In genomic region chr3:142445816-142446254, GRCh38 we compare ENCODE assay signal across 8 cellular contexts. TPM values are rescaled to one million over a fixed set of nuclear protein-coding genes. Genes with fewer than 3 reads are reported as not detected.
DNase-seq lines count a peak whose midpoint lies in the region; ATAC-seq and TF ChIP-seq lines count a peak whose summit lies in the region.

No MANE protein-coding gene starts in this region.

- no peak for TF ChIP-seq CTCF in tibial artery (IDR thresholded peaks at IDR 0.05)

- ATAC-seq in GM19438 (IDR thresholded peaks at IDR 0.05; ENCODE audit: low read depth, unreplicated experiment) (peak; percentile 57), HG03457 (IDR thresholded peaks at IDR 0.05; ENCODE audit: unreplicated experiment) (peak; percentile 48)

- H3K27ac ChIP-seq in BLaER1 (no peak overlapping the region), tibial artery (no peak overlapping the region)

- peaks cover 30% of the 10 kb centered on the region for H3K4me1 Mint-ChIP-seq in activated CD4-positive, alpha-beta T cell treated with anti-CD3 and anti-CD28 coated beads, Interleukin-2, amount 10 ng/mL, durations not matched to agents 24 days and 14 days

- H3K9me3 ChIP-seq in BLaER1 (peaks cover 31% of the 10 kb centered on the region), tibial artery (no peaks in the 10 kb centered on the region)

- H3K27me3 ChIP-seq in BLaER1 (no peaks in the 10 kb centered on the region), tibial artery (no peaks in the 10 kb centered on the region)

- peak; percentile 82 for DNase-seq in activated CD4-positive, alpha-beta T cell treated with anti-CD3 and anti-CD28 coated beads, Interleukin-2, amount 10 ng/mL, durations not matched to agents 24 days and 14 days
- DNase-seq in iris pigment epithelial cell (ENCODE audit: low read depth) (peak; percentile 68), tibial artery (no peak), NCI-H748 treated with DMSO at 0.1 percent for 48 hours (lab: John Stamatoyannopoulos, UW) (no peak), GF-D8 (lab: John Stamatoyannopoulos, UW) (no peak)

- peaks cover 30% of the 10 kb centered on the region for H3K36me3 Mint-ChIP-seq in activated CD4-positive, alpha-beta T cell treated with anti-CD3 and anti-CD28 coated beads, Interleukin-2, amount 10 ng/mL, durations not matched to agents 24 days and 14 days (ENCODE audit: low read depth)

- H3K9me3 Mint-ChIP-seq in activated CD4-positive, alpha-beta T cell treated with anti-CD3 and anti-CD28 coated beads, Interleukin-2, amount 10 ng/mL, durations not matched to agents 24 days and 14 days = no peaks in the 10 kb centered on the region

- intact Hi-C loops in activated CD4-positive, alpha-beta T cell treated with anti-CD3 and anti-CD28 coated beads, Interleukin-2, amount 10 ng/mL, durations not matched to agents 24 days and 14 days (cut with micrococcal nuclease) = loop anchor here (1.0 to 10.0 kb wide), 11 partner anchors 53 to 1526 kb away; partner anchors contain the start of genes ATP1B3, ATR, DIPK2A and GK5
- intact Hi-C loops in tibial artery (cut with DNase I; ENCODE audit: low total_unique reads) = no loop called here

- H3K4me3 Mint-ChIP-seq in activated CD4-positive, alpha-beta T cell treated with anti-CD3 and anti-CD28 coated beads, Interleukin-2, amount 10 ng/mL, durations not matched to agents 24 days and 14 days = peak overlapping the region; percentile 100

- H3K36me3 ChIP-seq in BLaER1 (peaks cover 34% of the 10 kb centered on the region), tibial artery (peaks cover 0 to 2% (median 0%) of the 10 kb centered on the region in 3 donors)

- peak overlapping the region; percentile 99 for H3K27ac Mint-ChIP-seq in activated CD4-positive, alpha-beta T cell treated with anti-CD3 and anti-CD28 coated beads, Interleukin-2, amount 10 ng/mL, durations not matched to agents 24 days and 14 days

- H3K27me3 Mint-ChIP-seq in activated CD4-positive, alpha-beta T cell treated with anti-CD3 and anti-CD28 coated beads, Interleukin-2, amount 10 ng/mL, durations not matched to agents 24 days and 14 days = no peaks in the 10 kb centered on the region

- H4K20me1 ChIP-seq in BLaER1 = peaks cover 27% of the 10 kb centered on the region; the same call in 1 of the 2 replicates

- peak overlapping the region; percentile 17; the same call in 1 of the 2 replicates for H3K9ac ChIP-seq in BLaER1

- H3K4me1 ChIP-seq in BLaER1 = peaks cover 25% of the 10 kb centered on the region
- H3K4me1 ChIP-seq in tibial artery = peaks cover 0 to 45% (median 25%) of the 10 kb centered on the region in 4 donors

- H3K4me3 ChIP-seq in BLaER1 = peak overlapping the region; percentile 95; the same call in 1 of the 2 replicates
- peak overlapping the region; percentile 75 to 82 for H3K4me3 ChIP-seq in tibial artery

- H3K4me2 ChIP-seq in BLaER1 = peak overlapping the region; percentile 80

RNA-seq across cellular contexts. Expression of gene XRN1, which starts 2.0 kb away (rescaled TPM):
- total RNA-seq in activated CD4-positive, alpha-beta T cell treated with anti-CD3 and anti-CD28 coated beads, Interleukin-2, amount 10 ng/mL, durations not matched to agents 24 days and 14 days = 43.8 and 49.5 TPM in 2 replicates

Comparison
In these comparisons a context has a peak if more than half of its experiments do, and no peak if none do; other contexts are left out.
1. DNase-seq: peak in activated CD4-positive, alpha-beta T cell treated with anti-CD3 and anti-CD28 coated beads, Interleukin-2, amount 10 ng/mL, durations not matched to agents 24 days and 14 days (single experiment) and iris pigment epithelial cell (single experiment); none in tibial artery (0 of 2), NCI-H748 treated with DMSO at 0.1 percent for 48 hours (single experiment) and GF-D8 (single experiment).